Comparison of ENCODE assay signal across 8 cellular contexts in genomic region chr10:100827819-100828743, GRCh38.
DNase-seq lines count a peak whose midpoint lies in the region; ATAC-seq and TF ChIP-seq lines count a peak whose summit lies in the region.

No MANE protein-coding gene starts in this region.

- POLR2A ChIA-PET in CD8-positive, alpha-beta T cell (lab: Charles Lee), result no interaction called here
- POLR2A ChIA-PET in activated CD8-positive, alpha-beta T cell treated with anti-CD3 and anti-CD28 coated beads for 36 hours (lab: Charles Lee), result no interaction called here

- H3K36me3 Mint-ChIP-seq in CD8-positive, alpha-beta T cell, result no peaks in the 10 kb centered on the region
- no peaks in the 10 kb centered on the region for H3K36me3 Mint-ChIP-seq in activated CD8-positive, alpha-beta T cell treated with anti-CD3 and anti-CD28 coated beads for 36 hours (ENCODE audit: low read depth)

- peak overlapping the region; percentile 85 for H3K4me3 Mint-ChIP-seq in CD8-positive, alpha-beta T cell
- peak overlapping the region; percentile 70 for H3K4me3 Mint-ChIP-seq in activated CD8-positive, alpha-beta T cell treated with anti-CD3 and anti-CD28 coated beads for 36 hours

- peak overlapping the region; percentile 52 for H3K4me3 ChIP-seq in CD8-positive, alpha-beta T cell (ENCODE audit: low read depth, low read length)
- peak overlapping the region; percentile 47; the same call in 1 of the 2 replicates for H3K4me3 ChIP-seq in HUES48 (ENCODE audit: low read depth, low read length)

- DNase-seq in CD8-positive, alpha-beta T cell, result peak in 3 of 7 experiments; percentile 21 to 60 (median 26)
- peak; percentile 56 for DNase-seq in activated CD8-positive, alpha-beta T cell treated with anti-CD3 and anti-CD28 coated beads for 36 hours
- DNase-seq in Right ventricle myocardium superior (no peak), retina (peak; percentile 83), HCEC 1CT (no peak)

- peak; percentile 35 for ATAC-seq in CD8-positive, alpha-beta T cell
- peak; percentile 62 for ATAC-seq in activated CD8-positive, alpha-beta T cell treated with anti-CD3 and anti-CD28 coated beads for 36 hours
- ATAC-seq in Right ventricle myocardium superior (ENCODE audit: poor library complexity) (peak; percentile 78), HG02970 (IDR thresholded peaks at IDR 0.05; ENCODE audit: low FRiP score, unreplicated experiment) (no peak), GM21381 (IDR thresholded peaks at IDR 0.05; ENCODE audit: unreplicated experiment) (no peak)

- peaks cover 25% of the 10 kb centered on the region for H3K4me1 Mint-ChIP-seq in CD8-positive, alpha-beta T cell (ENCODE audit: low read depth)
- peaks cover 19% of the 10 kb centered on the region for H3K4me1 Mint-ChIP-seq in activated CD8-positive, alpha-beta T cell treated with anti-CD3 and anti-CD28 coated beads for 36 hours (ENCODE audit: low read depth)

- no peak overlapping the region for H3K9ac ChIP-seq in HUES48 (ENCODE audit: low read depth, low read length)

- no peak overlapping the region for H3K27ac ChIP-seq in CD8-positive, alpha-beta T cell (ENCODE audit: low read depth, low read length)
- H3K27ac ChIP-seq in HUES48 (ENCODE audit: low read depth, low read length), result no peak overlapping the region

- H3K9me3 ChIP-seq in CD8-positive, alpha-beta T cell (ENCODE audit: low read length), result no peaks in the 10 kb centered on the region
- H3K9me3 ChIP-seq in HUES48 (ENCODE audit: control insufficient read depth, insufficient read depth, low read length), result no peaks in the 10 kb centered on the region

- H3K27me3 ChIP-seq in CD8-positive, alpha-beta T cell (ENCODE audit: insufficient read depth, low read length), result peaks cover 64% of the 10 kb centered on the region
- H3K27me3 ChIP-seq in HUES48 (ENCODE audit: control insufficient read depth, insufficient read depth, low read length), result peaks cover 100% of the 10 kb centered on the region

- intact Hi-C loops in CD8-positive, alpha-beta T cell (cut with DNase I, micrococcal nuclease), result loop anchor here (2.0 to 5.0 kb wide), 2 partner anchors 85 to 266 kb away; partner anchors contain the start of gene SLF2 (in 1 of the 2)
- intact Hi-C loops in activated CD8-positive, alpha-beta T cell treated with anti-CD3 and anti-CD28 coated beads for 36 hours (cut with micrococcal nuclease), result loop anchor here (5.0 to 10.0 kb wide), 2 partner anchors 76 to 407 kb away; no protein-coding TSS in a partner anchor
- intact Hi-C loops in Right ventricle myocardium superior (cut with DNase I), result no loop called here

- H3K27ac Mint-ChIP-seq in CD8-positive, alpha-beta T cell, result no peak overlapping the region
- no peak overlapping the region for H3K27ac Mint-ChIP-seq in activated CD8-positive, alpha-beta T cell treated with anti-CD3 and anti-CD28 coated beads for 36 hours

- H3K27me3 Mint-ChIP-seq in CD8-positive, alpha-beta T cell (ENCODE audit: low read depth), result peaks cover 74% of the 10 kb centered on the region
- peaks cover 76% of the 10 kb centered on the region for H3K27me3 Mint-ChIP-seq in activated CD8-positive, alpha-beta T cell treated with anti-CD3 and anti-CD28 coated beads for 36 hours

- no peaks in the 10 kb centered on the region for H3K36me3 ChIP-seq in CD8-positive, alpha-beta T cell (ENCODE audit: insufficient read depth, low read length)
- no peaks in the 10 kb centered on the region for H3K36me3 ChIP-seq in HUES48 (ENCODE audit: control insufficient read depth, insufficient read depth, low read length)

- CTCF ChIA-PET in CD8-positive, alpha-beta T cell (lab: Charles Lee), result no interaction called here
- CTCF ChIA-PET in activated CD8-positive, alpha-beta T cell treated with anti-CD3 and anti-CD28 coated beads for 36 hours (lab: Charles Lee), result interaction anchor here (0.6 to 0.9 kb wide), 2 partner anchors 84 to 264 kb away, joined by 3 to 4 read pairs; no protein-coding TSS in a partner anchor

- TF ChIP-seq CTCF in CD8-positive, alpha-beta T cell (IDR thresholded peaks at IDR 0.05), result no peak
- TF ChIP-seq CTCF in activated CD8-positive, alpha-beta T cell treated with anti-CD3 and anti-CD28 coated beads for 36 hours (IDR thresholded peaks at IDR 0.05), result no peak

- peaks cover 38% of the 10 kb centered on the region for H3K4me1 ChIP-seq in CD8-positive, alpha-beta T cell (ENCODE audit: insufficient read depth, low read length)
- peaks cover 11% of the 10 kb centered on the region; the same call in 1 of the 2 replicates for H3K4me1 ChIP-seq in HUES48 (ENCODE audit: control insufficient read depth, insufficient read depth, low read length)

- no peaks in the 10 kb centered on the region for H3K9me3 Mint-ChIP-seq in CD8-positive, alpha-beta T cell
- no peaks in the 10 kb centered on the region for H3K9me3 Mint-ChIP-seq in activated CD8-positive, alpha-beta T cell treated with anti-CD3 and anti-CD28 coated beads for 36 hours

Comparison
In these comparisons a context has a peak if more than half of its experiments do, and no peak if none do; other contexts are left out.
1. ATAC-seq: peak in CD8-positive, alpha-beta T cell (single experiment), activated CD8-positive, alpha-beta T cell treated with anti-CD3 and anti-CD28 coated beads for 36 hours (single experiment) and Right ventricle myocardium superior (single experiment); none in HG02970 (single experiment) and GM21381 (single experiment).
2. DNase-seq: peak in activated CD8-positive, alpha-beta T cell treated with anti-CD3 and anti-CD28 coated beads for 36 hours (single experiment) and retina (single experiment); none in Right ventricle myocardium superior (single experiment) and HCEC 1CT (single experiment).